In the genomic region with DNA sequence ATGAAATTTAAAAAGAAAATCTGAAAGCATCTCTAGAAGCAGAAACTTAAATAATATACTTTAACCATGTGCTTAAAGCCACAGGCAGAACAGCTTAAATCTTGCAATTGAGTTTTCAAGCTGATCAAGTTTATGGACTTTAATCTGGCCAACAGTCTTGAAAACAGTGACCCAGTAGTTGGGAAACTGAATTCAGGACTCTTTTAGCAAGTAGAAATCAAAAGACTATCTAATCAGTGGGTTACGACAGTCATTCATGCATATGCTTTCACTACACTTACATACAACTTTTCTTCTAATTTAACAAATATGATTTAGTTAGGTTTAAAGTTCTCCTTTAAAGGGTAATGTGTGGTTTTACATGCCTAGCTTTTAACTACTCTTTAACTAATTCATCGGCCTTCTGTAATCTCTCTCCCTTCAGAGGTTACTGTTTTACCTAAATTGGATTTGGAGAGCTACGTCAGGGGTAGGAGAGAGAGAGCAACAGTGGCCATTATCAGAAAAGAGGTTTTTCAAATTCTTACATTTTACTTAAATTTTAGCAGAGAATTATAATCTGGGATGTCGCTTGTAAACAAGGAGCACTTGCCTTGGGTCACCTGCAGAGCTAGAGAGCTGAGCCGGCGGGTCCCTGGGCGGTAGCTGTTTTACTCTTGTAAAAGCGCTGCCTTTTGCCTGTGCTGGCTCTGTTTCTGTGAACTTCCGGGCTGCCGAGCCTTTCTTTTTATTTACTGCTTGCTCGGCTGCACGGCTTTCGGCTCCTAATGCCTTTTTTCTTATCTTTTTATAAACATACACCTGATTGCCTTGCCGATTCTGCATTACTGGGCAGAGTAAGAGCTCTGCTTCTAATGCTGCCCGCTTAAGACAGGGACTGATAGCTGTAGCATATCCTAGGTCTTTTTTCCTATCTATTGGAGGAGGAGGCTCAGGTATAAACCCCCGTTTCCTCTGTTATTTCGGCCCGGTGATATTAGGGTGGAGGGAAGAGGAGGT, we compare ENCODE assay signal across 1 cellular context.
TF ChIP-seq lines count a peak whose summit lies in the region.

No MANE protein-coding gene starts in this region.

TF ChIP-seq in HepG2, 621 proteins besides CTCF, POLR2A, EP300 and RAD21 (continued from another document and continues in another):
- TF ChIP-seq, protein P1, sequence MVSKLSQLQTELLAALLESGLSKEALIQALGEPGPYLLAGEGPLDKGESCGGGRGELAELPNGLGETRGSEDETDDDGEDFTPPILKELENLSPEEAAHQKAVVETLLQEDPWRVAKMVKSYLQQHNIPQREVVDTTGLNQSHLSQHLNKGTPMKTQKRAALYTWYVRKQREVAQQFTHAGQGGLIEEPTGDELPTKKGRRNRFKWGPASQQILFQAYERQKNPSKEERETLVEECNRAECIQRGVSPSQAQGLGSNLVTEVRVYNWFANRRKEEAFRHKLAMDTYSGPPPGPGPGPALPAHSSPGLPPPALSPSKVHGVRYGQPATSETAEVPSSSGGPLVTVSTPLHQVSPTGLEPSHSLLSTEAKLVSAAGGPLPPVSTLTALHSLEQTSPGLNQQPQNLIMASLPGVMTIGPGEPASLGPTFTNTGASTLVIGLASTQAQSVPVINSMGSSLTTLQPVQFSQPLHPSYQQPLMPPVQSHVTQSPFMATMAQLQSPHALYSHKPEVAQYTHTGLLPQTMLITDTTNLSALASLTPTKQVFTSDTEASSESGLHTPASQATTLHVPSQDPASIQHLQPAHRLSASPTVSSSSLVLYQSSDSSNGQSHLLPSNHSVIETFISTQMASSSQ (IDR thresholded peaks at IDR 0.05; ENCODE audit: low read depth): no peak
- TF ChIP-seq, protein P1 (CRISPR knock-in tag; IDR thresholded peaks at IDR 0.05; ENCODE audit: borderline replicate concordance): no peak
- TF ChIP-seq, protein P2, sequence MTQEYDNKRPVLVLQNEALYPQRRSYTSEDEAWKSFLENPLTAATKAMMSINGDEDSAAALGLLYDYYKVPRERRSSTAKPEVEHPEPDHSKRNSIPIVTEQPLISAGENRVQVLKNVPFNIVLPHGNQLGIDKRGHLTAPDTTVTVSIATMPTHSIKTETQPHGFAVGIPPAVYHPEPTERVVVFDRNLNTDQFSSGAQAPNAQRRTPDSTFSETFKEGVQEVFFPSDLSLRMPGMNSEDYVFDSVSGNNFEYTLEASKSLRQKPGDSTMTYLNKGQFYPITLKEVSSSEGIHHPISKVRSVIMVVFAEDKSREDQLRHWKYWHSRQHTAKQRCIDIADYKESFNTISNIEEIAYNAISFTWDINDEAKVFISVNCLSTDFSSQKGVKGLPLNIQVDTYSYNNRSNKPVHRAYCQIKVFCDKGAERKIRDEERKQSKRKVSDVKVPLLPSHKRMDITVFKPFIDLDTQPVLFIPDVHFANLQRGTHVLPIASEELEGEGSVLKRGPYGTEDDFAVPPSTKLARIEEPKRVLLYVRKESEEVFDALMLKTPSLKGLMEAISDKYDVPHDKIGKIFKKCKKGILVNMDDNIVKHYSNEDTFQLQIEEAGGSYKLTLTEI (CRISPR knock-in tag; conservative IDR thresholded peaks at IDR 0.05): no peak
- TF ChIP-seq, protein P3, sequence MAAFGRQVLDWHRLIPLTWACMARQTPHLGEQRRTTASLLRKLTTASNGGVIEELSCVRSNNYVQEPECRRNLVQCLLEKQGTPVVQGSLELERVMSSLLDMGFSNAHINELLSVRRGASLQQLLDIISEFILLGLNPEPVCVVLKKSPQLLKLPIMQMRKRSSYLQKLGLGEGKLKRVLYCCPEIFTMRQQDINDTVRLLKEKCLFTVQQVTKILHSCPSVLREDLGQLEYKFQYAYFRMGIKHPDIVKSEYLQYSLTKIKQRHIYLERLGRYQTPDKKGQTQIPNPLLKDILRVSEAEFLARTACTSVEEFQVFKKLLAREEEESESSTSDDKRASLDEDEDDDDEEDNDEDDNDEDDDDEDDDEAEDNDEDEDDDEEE (CRISPR knock-in tag; IDR thresholded peaks at IDR 0.05): no peak
- TF ChIP-seq DR1 (CRISPR knock-in tag; IDR thresholded peaks at IDR 0.05): no peak
- TF ChIP-seq, protein P4, sequence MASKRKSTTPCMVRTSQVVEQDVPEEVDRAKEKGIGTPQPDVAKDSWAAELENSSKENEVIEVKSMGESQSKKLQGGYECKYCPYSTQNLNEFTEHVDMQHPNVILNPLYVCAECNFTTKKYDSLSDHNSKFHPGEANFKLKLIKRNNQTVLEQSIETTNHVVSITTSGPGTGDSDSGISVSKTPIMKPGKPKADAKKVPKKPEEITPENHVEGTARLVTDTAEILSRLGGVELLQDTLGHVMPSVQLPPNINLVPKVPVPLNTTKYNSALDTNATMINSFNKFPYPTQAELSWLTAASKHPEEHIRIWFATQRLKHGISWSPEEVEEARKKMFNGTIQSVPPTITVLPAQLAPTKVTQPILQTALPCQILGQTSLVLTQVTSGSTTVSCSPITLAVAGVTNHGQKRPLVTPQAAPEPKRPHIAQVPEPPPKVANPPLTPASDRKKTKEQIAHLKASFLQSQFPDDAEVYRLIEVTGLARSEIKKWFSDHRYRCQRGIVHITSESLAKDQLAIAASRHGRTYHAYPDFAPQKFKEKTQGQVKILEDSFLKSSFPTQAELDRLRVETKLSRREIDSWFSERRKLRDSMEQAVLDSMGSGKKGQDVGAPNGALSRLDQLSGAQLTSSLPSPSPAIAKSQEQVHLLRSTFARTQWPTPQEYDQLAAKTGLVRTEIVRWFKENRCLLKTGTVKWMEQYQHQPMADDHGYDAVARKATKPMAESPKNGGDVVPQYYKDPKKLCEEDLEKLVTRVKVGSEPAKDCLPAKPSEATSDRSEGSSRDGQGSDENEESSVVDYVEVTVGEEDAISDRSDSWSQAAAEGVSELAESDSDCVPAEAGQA (IDR thresholded peaks at IDR 0.05; ENCODE audit: low read depth): no peak
- TF ChIP-seq, protein P4 (CRISPR knock-in tag; IDR thresholded peaks at IDR 0.05; ENCODE audit: borderline replicate concordance): no peak
- no peak for TF ChIP-seq ZNF670 (CRISPR knock-in tag; IDR thresholded peaks at IDR 0.05; ENCODE audit: borderline replicate concordance)
- no peak for TF ChIP-seq ZNF557 (CRISPR knock-in tag; IDR thresholded peaks at IDR 0.05)
- no peak for TF ChIP-seq MAFF (IDR thresholded peaks at IDR 0.05; ENCODE audit: low read depth, low read length)
- no peak for TF ChIP-seq HES4 (CRISPR knock-in tag; IDR thresholded peaks at IDR 0.05; ENCODE audit: borderline replicate concordance)
- peak; percentile 42 for TF ChIP-seq FOXA3 (CRISPR knock-in tag; IDR thresholded peaks at IDR 0.05)
- no peak; the same call in 1 of the 2 replicates for TF ChIP-seq SAP130 (CRISPR knock-in tag; IDR thresholded peaks at IDR 0.05; ENCODE audit: low read depth)
- no peak for TF ChIP-seq KMT2A (CRISPR knock-in tag; IDR thresholded peaks at IDR 0.05)
- TF ChIP-seq, protein P5, sequence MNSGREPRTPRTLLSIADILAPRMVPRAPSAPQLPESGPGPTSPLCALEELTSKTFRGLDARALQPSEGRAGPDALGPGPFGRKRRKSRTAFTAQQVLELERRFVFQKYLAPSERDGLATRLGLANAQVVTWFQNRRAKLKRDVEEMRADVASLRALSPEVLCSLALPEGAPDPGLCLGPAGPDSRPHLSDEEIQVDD (CRISPR knock-in tag; IDR thresholded peaks at IDR 0.05; ENCODE audit: borderline replicate concordance): no peak
- TF ChIP-seq FOXO1 (CRISPR knock-in tag; IDR thresholded peaks at IDR 0.05): no peak
- TF ChIP-seq PPARG (CRISPR knock-in tag; conservative IDR thresholded peaks at IDR 0.05): no peak
- TF ChIP-seq, protein P6, sequence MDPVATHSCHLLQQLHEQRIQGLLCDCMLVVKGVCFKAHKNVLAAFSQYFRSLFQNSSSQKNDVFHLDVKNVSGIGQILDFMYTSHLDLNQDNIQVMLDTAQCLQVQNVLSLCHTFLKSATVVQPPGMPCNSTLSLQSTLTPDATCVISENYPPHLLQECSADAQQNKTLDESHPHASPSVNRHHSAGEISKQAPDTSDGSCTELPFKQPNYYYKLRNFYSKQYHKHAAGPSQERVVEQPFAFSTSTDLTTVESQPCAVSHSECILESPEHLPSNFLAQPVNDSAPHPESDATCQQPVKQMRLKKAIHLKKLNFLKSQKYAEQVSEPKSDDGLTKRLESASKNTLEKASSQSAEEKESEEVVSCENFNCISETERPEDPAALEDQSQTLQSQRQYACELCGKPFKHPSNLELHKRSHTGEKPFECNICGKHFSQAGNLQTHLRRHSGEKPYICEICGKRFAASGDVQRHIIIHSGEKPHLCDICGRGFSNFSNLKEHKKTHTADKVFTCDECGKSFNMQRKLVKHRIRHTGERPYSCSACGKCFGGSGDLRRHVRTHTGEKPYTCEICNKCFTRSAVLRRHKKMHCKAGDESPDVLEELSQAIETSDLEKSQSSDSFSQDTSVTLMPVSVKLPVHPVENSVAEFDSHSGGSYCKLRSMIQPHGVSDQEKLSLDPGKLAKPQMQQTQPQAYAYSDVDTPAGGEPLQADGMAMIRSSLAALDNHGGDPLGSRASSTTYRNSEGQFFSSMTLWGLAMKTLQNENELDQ (CRISPR knock-in tag; IDR thresholded peaks at IDR 0.05; ENCODE audit: borderline replicate concordance): no peak
- TF ChIP-seq ZNF33B (CRISPR knock-in tag; IDR thresholded peaks at IDR 0.05): no peak
- no peak for TF ChIP-seq SKI (IDR thresholded peaks at IDR 0.05; ENCODE audit: partially characterized antibody)
- no peak for TF ChIP-seq HOXA3 (CRISPR knock-in tag; IDR thresholded peaks at IDR 0.05)
- TF ChIP-seq, protein P7, sequence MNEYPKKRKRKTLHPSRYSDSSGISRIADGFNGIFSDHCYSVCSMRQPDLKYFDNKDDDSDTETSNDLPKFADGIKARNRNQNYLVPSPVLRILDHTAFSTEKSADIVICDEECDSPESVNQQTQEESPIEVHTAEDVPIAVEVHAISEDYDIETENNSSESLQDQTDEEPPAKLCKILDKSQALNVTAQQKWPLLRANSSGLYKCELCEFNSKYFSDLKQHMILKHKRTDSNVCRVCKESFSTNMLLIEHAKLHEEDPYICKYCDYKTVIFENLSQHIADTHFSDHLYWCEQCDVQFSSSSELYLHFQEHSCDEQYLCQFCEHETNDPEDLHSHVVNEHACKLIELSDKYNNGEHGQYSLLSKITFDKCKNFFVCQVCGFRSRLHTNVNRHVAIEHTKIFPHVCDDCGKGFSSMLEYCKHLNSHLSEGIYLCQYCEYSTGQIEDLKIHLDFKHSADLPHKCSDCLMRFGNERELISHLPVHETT (CRISPR knock-in tag; conservative IDR thresholded peaks at IDR 0.05): no peak
- TF ChIP-seq SRSF9 (IDR thresholded peaks at IDR 0.05; ENCODE audit: borderline replicate concordance, insufficient read depth, low read depth, low read length, poor library complexity, severe bottlenecking): no peak
- TF ChIP-seq, protein P8, sequence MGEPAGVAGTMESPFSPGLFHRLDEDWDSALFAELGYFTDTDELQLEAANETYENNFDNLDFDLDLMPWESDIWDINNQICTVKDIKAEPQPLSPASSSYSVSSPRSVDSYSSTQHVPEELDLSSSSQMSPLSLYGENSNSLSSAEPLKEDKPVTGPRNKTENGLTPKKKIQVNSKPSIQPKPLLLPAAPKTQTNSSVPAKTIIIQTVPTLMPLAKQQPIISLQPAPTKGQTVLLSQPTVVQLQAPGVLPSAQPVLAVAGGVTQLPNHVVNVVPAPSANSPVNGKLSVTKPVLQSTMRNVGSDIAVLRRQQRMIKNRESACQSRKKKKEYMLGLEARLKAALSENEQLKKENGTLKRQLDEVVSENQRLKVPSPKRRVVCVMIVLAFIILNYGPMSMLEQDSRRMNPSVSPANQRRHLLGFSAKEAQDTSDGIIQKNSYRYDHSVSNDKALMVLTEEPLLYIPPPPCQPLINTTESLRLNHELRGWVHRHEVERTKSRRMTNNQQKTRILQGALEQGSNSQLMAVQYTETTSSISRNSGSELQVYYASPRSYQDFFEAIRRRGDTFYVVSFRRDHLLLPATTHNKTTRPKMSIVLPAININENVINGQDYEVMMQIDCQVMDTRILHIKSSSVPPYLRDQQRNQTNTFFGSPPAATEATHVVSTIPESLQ (CRISPR knock-in tag; conservative IDR thresholded peaks at IDR 0.05): no peak
- no peak for TF ChIP-seq BRCA1 (CRISPR knock-in tag; IDR thresholded peaks at IDR 0.05)
- TF ChIP-seq RELA (CRISPR knock-in tag; IDR thresholded peaks at IDR 0.05): no peak
- TF ChIP-seq, protein P9, sequence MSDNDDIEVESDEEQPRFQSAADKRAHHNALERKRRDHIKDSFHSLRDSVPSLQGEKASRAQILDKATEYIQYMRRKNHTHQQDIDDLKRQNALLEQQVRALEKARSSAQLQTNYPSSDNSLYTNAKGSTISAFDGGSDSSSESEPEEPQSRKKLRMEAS (IDR thresholded peaks at IDR 0.05): peak; percentile 4; the same call in 1 of the 2 replicates
- TF ChIP-seq HDAC1 (CRISPR knock-in tag; IDR thresholded peaks at IDR 0.05): no peak
- no peak for TF ChIP-seq HCFC1 (IDR thresholded peaks at IDR 0.05; ENCODE audit: low read depth, low read length)
